1 cellular context compared by ENCODE assay signal in the genomic region with DNA sequence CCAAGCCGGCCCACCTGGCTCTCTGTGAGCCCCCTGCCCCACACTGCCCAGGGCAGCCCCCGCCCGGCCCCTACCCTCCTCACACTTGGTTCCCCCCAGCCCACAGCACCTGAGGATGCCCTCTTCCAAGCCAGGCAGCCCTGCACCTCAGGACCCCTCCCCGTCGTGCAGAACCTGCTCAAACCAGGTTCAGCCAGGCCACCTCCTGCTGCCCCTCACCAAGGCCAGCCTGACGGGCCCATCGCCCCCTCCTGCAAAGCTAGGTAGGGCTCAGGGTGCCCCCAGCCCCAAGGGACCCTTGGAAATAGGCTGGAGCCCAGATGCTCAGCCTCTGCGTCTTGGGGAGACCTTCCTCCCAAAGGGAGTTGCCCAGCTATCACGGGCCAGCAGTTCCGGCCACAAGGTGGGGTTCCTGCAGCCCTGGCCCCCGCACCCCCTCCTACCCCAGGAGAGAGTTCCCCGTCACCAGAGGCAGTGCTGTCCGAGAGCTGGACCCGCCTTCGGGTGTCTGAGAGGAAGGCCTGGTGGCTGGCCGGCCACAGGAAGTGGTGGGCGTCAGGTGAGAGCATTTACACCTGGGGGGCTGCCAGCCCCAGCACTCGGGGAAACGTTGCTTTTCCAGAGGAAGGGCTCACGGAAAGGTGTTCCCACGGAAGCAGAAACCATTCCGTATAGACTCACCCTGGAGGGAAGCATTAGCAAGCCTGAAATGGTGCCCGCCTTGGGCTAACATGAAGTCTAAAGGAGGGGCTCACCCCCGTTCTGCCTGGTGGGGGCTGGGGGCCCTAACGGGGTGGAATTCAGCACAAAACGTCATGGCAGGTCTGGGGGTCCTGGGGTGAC.
A peak's percentile ranks its signal among the peaks of the same experiment; 100 is the strongest.
TF ChIP-seq lines count a peak whose summit lies in the region.

No MANE protein-coding gene starts in this region.

TF ChIP-seq in HepG2, 621 proteins besides CTCF, POLR2A, EP300 and RAD21:
- no peak for TF ChIP-seq AHR (CRISPR knock-in tag; IDR thresholded peaks at IDR 0.05)
- TF ChIP-seq ZC3H4 (CRISPR knock-in tag; IDR thresholded peaks at IDR 0.05; ENCODE audit: borderline replicate concordance) = no peak
- no peak for TF ChIP-seq CREB1 (IDR thresholded peaks at IDR 0.05)
- no peak for TF ChIP-seq CREB1 (CRISPR knock-in tag; IDR thresholded peaks at IDR 0.05)
- no peak for TF ChIP-seq SALL2 (CRISPR knock-in tag; IDR thresholded peaks at IDR 0.05)
- no peak for TF ChIP-seq TCF7 (IDR thresholded peaks at IDR 0.05; ENCODE audit: low read depth)
- TF ChIP-seq HDAC2 (CRISPR knock-in tag; IDR thresholded peaks at IDR 0.05) = no peak
- TF ChIP-seq KLF6 (CRISPR knock-in tag; IDR thresholded peaks at IDR 0.05) = no peak
- TF ChIP-seq KLF13 (CRISPR knock-in tag; IDR thresholded peaks at IDR 0.05) = no peak
- TF ChIP-seq, protein P1, sequence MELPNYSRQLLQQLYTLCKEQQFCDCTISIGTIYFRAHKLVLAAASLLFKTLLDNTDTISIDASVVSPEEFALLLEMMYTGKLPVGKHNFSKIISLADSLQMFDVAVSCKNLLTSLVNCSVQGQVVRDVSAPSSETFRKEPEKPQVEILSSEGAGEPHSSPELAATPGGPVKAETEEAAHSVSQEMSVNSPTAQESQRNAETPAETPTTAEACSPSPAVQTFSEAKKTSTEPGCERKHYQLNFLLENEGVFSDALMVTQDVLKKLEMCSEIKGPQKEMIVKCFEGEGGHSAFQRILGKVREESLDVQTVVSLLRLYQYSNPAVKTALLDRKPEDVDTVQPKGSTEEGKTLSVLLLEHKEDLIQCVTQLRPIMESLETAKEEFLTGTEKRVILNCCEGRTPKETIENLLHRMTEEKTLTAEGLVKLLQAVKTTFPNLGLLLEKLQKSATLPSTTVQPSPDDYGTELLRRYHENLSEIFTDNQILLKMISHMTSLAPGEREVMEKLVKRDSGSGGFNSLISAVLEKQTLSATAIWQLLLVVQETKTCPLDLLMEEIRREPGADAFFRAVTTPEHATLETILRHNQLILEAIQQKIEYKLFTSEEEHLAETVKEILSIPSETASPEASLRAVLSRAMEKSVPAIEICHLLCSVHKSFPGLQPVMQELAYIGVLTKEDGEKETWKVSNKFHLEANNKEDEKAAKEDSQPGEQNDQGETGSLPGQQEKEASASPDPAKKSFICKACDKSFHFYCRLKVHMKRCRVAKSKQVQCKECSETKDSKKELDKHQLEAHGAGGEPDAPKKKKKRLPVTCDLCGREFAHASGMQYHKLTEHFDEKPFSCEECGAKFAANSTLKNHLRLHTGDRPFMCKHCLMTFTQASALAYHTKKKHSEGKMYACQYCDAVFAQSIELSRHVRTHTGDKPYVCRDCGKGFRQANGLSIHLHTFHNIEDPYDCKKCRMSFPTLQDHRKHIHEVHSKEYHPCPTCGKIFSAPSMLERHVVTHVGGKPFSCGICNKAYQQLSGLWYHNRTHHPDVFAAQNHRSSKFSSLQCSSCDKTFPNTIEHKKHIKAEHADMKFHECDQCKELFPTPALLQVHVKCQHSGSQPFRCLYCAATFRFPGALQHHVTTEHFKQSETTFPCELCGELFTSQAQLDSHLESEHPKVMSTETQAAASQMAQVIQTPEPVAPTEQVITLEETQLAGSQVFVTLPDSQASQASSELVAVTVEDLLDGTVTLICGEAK (IDR thresholded peaks at IDR 0.05) = no peak
- TF ChIP-seq, protein P1 (CRISPR knock-in tag; IDR thresholded peaks at IDR 0.05) = peak; percentile 35; the same call in 1 of the 2 replicates
- TF ChIP-seq, protein P2, sequence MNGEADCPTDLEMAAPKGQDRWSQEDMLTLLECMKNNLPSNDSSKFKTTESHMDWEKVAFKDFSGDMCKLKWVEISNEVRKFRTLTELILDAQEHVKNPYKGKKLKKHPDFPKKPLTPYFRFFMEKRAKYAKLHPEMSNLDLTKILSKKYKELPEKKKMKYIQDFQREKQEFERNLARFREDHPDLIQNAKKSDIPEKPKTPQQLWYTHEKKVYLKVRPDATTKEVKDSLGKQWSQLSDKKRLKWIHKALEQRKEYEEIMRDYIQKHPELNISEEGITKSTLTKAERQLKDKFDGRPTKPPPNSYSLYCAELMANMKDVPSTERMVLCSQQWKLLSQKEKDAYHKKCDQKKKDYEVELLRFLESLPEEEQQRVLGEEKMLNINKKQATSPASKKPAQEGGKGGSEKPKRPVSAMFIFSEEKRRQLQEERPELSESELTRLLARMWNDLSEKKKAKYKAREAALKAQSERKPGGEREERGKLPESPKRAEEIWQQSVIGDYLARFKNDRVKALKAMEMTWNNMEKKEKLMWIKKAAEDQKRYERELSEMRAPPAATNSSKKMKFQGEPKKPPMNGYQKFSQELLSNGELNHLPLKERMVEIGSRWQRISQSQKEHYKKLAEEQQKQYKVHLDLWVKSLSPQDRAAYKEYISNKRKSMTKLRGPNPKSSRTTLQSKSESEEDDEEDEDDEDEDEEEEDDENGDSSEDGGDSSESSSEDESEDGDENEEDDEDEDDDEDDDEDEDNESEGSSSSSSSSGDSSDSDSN (CRISPR knock-in tag; IDR thresholded peaks at IDR 0.05) = no peak
- TF ChIP-seq CEBPG (CRISPR knock-in tag; IDR thresholded peaks at IDR 0.05) = no peak
- TF ChIP-seq, protein P3, sequence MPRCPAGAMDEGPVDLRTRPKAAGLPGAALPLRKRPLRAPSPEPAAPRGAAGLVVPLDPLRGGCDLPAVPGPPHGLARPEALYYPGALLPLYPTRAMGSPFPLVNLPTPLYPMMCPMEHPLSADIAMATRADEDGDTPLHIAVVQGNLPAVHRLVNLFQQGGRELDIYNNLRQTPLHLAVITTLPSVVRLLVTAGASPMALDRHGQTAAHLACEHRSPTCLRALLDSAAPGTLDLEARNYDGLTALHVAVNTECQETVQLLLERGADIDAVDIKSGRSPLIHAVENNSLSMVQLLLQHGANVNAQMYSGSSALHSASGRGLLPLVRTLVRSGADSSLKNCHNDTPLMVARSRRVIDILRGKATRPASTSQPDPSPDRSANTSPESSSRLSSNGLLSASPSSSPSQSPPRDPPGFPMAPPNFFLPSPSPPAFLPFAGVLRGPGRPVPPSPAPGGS (CRISPR knock-in tag; IDR thresholded peaks at IDR 0.05) = 0 out of 2 replicates have a peak, but pooled peaks have one; percentile 45
- no peak for TF ChIP-seq TRIM24 (CRISPR knock-in tag; IDR thresholded peaks at IDR 0.05)
- no peak for TF ChIP-seq DNMT1 (CRISPR knock-in tag; IDR thresholded peaks at IDR 0.05)
- TF ChIP-seq HNRNPH1 (optimal IDR thresholded peaks at IDR 0.05; ENCODE audit: low read depth, low read length) = no peak
- TF ChIP-seq, protein P4, sequence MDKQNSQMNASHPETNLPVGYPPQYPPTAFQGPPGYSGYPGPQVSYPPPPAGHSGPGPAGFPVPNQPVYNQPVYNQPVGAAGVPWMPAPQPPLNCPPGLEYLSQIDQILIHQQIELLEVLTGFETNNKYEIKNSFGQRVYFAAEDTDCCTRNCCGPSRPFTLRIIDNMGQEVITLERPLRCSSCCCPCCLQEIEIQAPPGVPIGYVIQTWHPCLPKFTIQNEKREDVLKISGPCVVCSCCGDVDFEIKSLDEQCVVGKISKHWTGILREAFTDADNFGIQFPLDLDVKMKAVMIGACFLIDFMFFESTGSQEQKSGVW (CRISPR knock-in tag; IDR thresholded peaks at IDR 0.05; ENCODE audit: borderline replicate concordance) = no peak
- TF ChIP-seq ARID2 (CRISPR knock-in tag; IDR thresholded peaks at IDR 0.05; ENCODE audit: borderline replicate concordance) = no peak
- no peak for TF ChIP-seq ZNF44 (CRISPR knock-in tag; IDR thresholded peaks at IDR 0.05)
- 0 out of 2 replicates have a peak, but pooled peaks have one; percentile 5 for TF ChIP-seq ZBTB42 (CRISPR knock-in tag; IDR thresholded peaks at IDR 0.05)
- TF ChIP-seq HNRNPK (IDR thresholded peaks at IDR 0.05; ENCODE audit: low read depth, low read length, poor library complexity, severe bottlenecking) = no peak
- TF ChIP-seq TBX3 (IDR thresholded peaks at IDR 0.05; ENCODE audit: borderline replicate concordance) = no peak
- TF ChIP-seq NR1H2 (CRISPR knock-in tag; IDR thresholded peaks at IDR 0.05; ENCODE audit: borderline replicate concordance, low read depth) = no peak
- no peak for TF ChIP-seq ZNF841 (CRISPR knock-in tag; IDR thresholded peaks at IDR 0.05; ENCODE audit: borderline replicate concordance)
